12 cellular contexts compared by ENCODE assay signal in the genomic region with DNA sequence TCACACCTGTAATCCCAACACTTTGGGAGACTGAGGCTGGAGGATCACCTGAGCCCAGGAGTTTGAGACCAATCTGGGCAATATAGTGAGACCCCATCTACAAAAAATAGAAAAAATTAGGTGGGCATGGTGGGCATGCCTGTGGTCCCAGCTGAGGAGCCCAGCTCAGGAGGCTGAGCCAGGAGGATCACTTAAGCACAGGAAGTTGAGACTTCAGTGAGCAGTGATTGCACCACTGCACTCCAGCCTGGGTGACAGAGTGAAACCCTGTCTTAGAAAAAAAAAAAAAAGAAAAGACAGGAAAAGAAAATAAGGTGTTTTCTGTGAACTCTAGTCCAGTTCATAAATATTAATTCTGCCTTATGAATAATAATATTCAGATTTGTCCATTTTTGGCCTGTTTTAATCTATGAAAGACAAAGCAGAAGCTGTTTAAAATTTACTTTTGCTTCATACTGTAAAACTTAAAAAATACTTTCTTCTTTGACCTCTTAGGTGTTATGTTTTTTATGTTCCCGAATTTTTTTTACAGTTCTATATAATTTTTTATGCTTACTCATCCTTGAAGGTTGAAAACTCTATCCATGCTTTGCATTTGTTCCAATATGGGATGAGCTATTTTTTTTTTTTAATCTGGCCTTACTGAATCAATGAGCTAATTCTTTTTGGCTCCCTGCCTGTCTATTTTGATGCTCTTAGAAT.
A peak's percentile ranks its signal among the peaks of the same experiment; 100 is the strongest.
DNase-seq lines count a peak whose midpoint lies in the region; ATAC-seq lines count a peak whose summit lies in the region.
"Had no signal": no experiment of that assay in that cellular context is flagged by ENCODE, and none has a peak within 500 bp of the region (broad histone marks: within the 10 kb centered on the region; RNA-seq: fewer than 3 reads in every experiment).

No MANE protein-coding gene starts in this region.

- ATAC-seq in GM18861 (IDR thresholded peaks at IDR 0.05; ENCODE audit: unreplicated experiment) (no peak), HG02588 (IDR thresholded peaks at IDR 0.05; ENCODE audit: unreplicated experiment) (no peak), GM18907 (IDR thresholded peaks at IDR 0.05; ENCODE audit: unreplicated experiment) (no peak)
- ATAC-seq: GM23338 had no signal

- peak; percentile 62 for DNase-seq in NCI-H82 (lab: John Stamatoyannopoulos, UW)
- DNase-seq in NCI-H82 treated with DMSO at 0.1 percent for 48 hours (lab: John Stamatoyannopoulos, UW; ENCODE audit: unreplicated experiment), result no peak
- peak; percentile 59 for DNase-seq in GM04504 (ENCODE audit: low read depth)
- DNase-seq in NCI-H446 treated with DMSO at 0.1 percent for 48 hours (lab: John Stamatoyannopoulos, UW), result peak; percentile 98
- DNase-seq in kidney tubule cell (ENCODE audit: low spot score), result peak; percentile 35
- DNase-seq: NCI-H1105, NCI-H187 treated with DMSO at 0.1 percent for 48 hours, NCI-H526 treated with DMSO at 0.1 percent for 48 hours had no signal
